Comparison of ENCODE assay signal across 9 cellular contexts in genomic region chr20:21702553-21703467, GRCh38. TPM values are rescaled to one million over a fixed set of nuclear protein-coding genes. Genes with fewer than 3 reads are reported as not detected.
DNase-seq lines count a peak whose midpoint lies in the region; ATAC-seq and TF ChIP-seq lines count a peak whose summit lies in the region.
"Had no signal": no experiment of that assay in that cellular context is flagged by ENCODE, and none has a peak within 500 bp of the region (broad histone marks: within the 10 kb centered on the region; RNA-seq: fewer than 3 reads in every experiment).

No MANE protein-coding gene starts in this region.

- intact Hi-C loops in CD14-positive monocyte (cut with micrococcal nuclease) = no loop called here

- H3K27ac Mint-ChIP-seq in CD14-positive monocyte = no peak overlapping the region
- H3K27ac Mint-ChIP-seq: stimulated activated naive CD8-positive, alpha-beta T cell treated with anti-CD3 and anti-CD28 coated beads, Interleukin-15, Interleukin-2, amounts not matched to agents 100 ng/mL and 50 ng/mL, for 24 hours had no signal

- H3K4me3 ChIP-seq in thoracic aorta = peak overlapping the region; percentile 44

- H3K4me1 Mint-ChIP-seq in CD14-positive monocyte = peaks cover 7% of the 10 kb centered on the region

- H3K9me3 ChIP-seq in thoracic aorta = no peaks in the 10 kb centered on the region

- peaks cover 0 to 13% (median 7%) of the 10 kb centered on the region in 7 donors for H3K9me3 Mint-ChIP-seq in CD14-positive monocyte
- H3K9me3 Mint-ChIP-seq: stimulated activated naive CD8-positive, alpha-beta T cell treated with anti-CD3 and anti-CD28 coated beads, Interleukin-15, Interleukin-2, amounts not matched to agents 100 ng/mL and 50 ng/mL, for 24 hours had no signal

- no peak overlapping the region for H3K27ac ChIP-seq in thoracic aorta

- no peaks in the 10 kb centered on the region for H3K27me3 ChIP-seq in thoracic aorta (replicated peaks; ENCODE audit: insufficient read depth)

- TF ChIP-seq CTCF in thoracic aorta (IDR thresholded peaks at IDR 0.05) = no peak
- TF ChIP-seq CTCF in CD14-positive monocyte (IDR thresholded peaks at IDR 0.05) = no peak

- peaks cover 2 to 3% of the 10 kb centered on the region in 2 donors for H3K36me3 Mint-ChIP-seq in CD14-positive monocyte

- H3K27me3 Mint-ChIP-seq in CD14-positive monocyte (ENCODE audit: low read depth in 3 of 3) = peaks cover 96 to 98% (median 96%) of the 10 kb centered on the region in 3 donors

- peak; percentile 17 for DNase-seq in NCI-H510A treated with DMSO at 0.1 percent for 48 hours (lab: John Stamatoyannopoulos, UW)
- DNase-seq in NCI-H510A (lab: John Stamatoyannopoulos, UW) = no peak
- DNase-seq in NCI-H524 treated with DMSO at 0.1 percent for 48 hours (lab: John Stamatoyannopoulos, UW) = peak; percentile 4
- DNase-seq in cerebellar cortex (ENCODE audit: low spot score) = peak; percentile 24
- DNase-seq in medulla oblongata (ENCODE audit: extremely low spot score) = peak; percentile 41
- DNase-seq in thoracic aorta (ENCODE audit: low spot score) = no peak
- no peak for DNase-seq in CD14-positive monocyte (ENCODE audit: low spot score)

- peaks cover 0 to 6% of the 10 kb centered on the region in 2 donors for H3K4me1 ChIP-seq in thoracic aorta (ENCODE audit: control insufficient read depth in 1 of 2, low read depth in 2 of 2)

- no peak for ATAC-seq in thoracic aorta (ENCODE audit: insufficient number of reproducible peaks, low FRiP score, low read depth)
- no peak for ATAC-seq in HG03378 (IDR thresholded peaks at IDR 0.05; ENCODE audit: unreplicated experiment)

- no peaks in the 10 kb centered on the region for H3K36me3 ChIP-seq in thoracic aorta

- peak overlapping the region in 1 of 2 donors; percentile 82 for H3K4me3 Mint-ChIP-seq in CD14-positive monocyte

RNA-seq across cellular contexts. Expression of gene PAX1, which starts 2.7 kb away (rescaled TPM):
- total RNA-seq in thoracic aorta = not detected
- polyA plus RNA-seq in CD14-positive monocyte = not detected

Comparison
In these comparisons a context has a peak if more than half of its experiments do, and no peak if none do; other contexts are left out.
1. DNase-seq: peak in NCI-H510A treated with DMSO at 0.1 percent for 48 hours (single experiment), NCI-H524 treated with DMSO at 0.1 percent for 48 hours (single experiment), cerebellar cortex (single experiment) and medulla oblongata (single experiment); none in NCI-H510A (single experiment), thoracic aorta (single experiment) and CD14-positive monocyte (single experiment).